In the genomic region with DNA sequence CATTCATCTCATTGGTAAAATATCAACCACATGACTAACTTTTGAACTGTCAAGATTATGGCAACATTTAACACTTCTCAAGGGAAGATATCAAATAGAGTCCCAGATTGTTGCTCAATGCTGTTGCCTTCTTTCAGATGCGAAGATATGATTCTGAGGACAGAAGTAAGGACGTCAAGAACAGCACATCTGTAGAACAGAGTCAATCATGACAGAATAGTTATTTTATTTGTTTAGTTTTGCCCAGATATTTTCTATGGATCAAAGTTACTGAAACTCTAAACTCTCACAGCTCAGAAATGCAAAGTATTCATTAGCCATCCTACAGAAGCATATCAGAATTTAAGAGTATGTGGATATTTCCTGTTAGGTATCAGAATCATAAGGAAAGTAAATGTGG, we compare ENCODE assay signal across 19 cellular contexts.
A peak's percentile ranks its signal among the peaks of the same experiment; 100 is the strongest.
DNase-seq lines count a peak whose midpoint lies in the region; ATAC-seq, FAIRE-seq and TF ChIP-seq lines count a peak whose summit lies in the region.
"Had no signal": no experiment of that assay in that cellular context is flagged by ENCODE, and none has a peak within 500 bp of the region (broad histone marks: within the 10 kb centered on the region; RNA-seq: fewer than 3 reads in every experiment).

No MANE protein-coding gene starts in this region.

- H3K4me1 ChIP-seq in keratinocyte (ENCODE audit: control insufficient read depth, extremely low read depth, insufficient read depth, low read length) (peaks cover 4% of the 10 kb centered on the region), thyroid gland (no peaks in the 10 kb centered on the region)
- H3K4me1 ChIP-seq: SJCRH30 had no signal

- 93 to 94% methylated on average over 2 of the region's 2 CpGs for WGBS in thyroid gland, 2 donors

- no peaks in the 10 kb centered on the region for H3K9me1 ChIP-seq in keratinocyte (ENCODE audit: control insufficient read depth, extremely low read depth, insufficient read depth, low read length)

- no peak for TF ChIP-seq POLR2A in thyroid gland (IDR thresholded peaks at IDR 0.05)

- ATAC-seq in HG03378 (IDR thresholded peaks at IDR 0.05; ENCODE audit: unreplicated experiment), result no peak

- H3K79me2 ChIP-seq in keratinocyte (ENCODE audit: control insufficient read depth, insufficient read depth, low read length), result no peaks in the 10 kb centered on the region

- H3K9me3 ChIP-seq in keratinocyte (ENCODE audit: control insufficient read depth, low read depth, low read length), result no peaks in the 10 kb centered on the region
- no peaks in the 10 kb centered on the region for H3K9me3 ChIP-seq in thyroid gland

- DNase-seq in AG10803 (ENCODE audit: low read depth) (peak; percentile 74), HFFc6 (no peak), choroid plexus epithelial cell (ENCODE audit: low read depth) (peak; percentile 51), keratinocyte (ENCODE audit: low read depth, low spot score) (no peak), thyroid gland (no peak), DMS153 treated with DMSO at 0.1 percent for 48 hours (lab: John Stamatoyannopoulos, UW; ENCODE audit: unreplicated experiment) (no peak), activated T-cell treated with anti-CD3 and anti-CD28 coated beads for 4 hours (no peak)
- DNase-seq: H7; KBM-7; NCI-H1092; NCI-H1694 treated with DMSO at 0.1 percent for 48 hours; NCI-H69; NK-92 treated with Interleukin-12 subunit alpha and Interleukin-12 subunit beta, amount 100 ng/mL, for 24 hours; OCI-M1; SJCRH30 had no signal

- H3K36me3 ChIP-seq in keratinocyte (ENCODE audit: control insufficient read depth in 2 of 2, extremely low read depth in 1 of 2, insufficient read depth in 2 of 2, low read length in 2 of 2), result no peaks in the 10 kb centered on the region
- H3K36me3 ChIP-seq in thyroid gland, result no peaks in the 10 kb centered on the region
- H3K36me3 ChIP-seq: SJCRH30 had no signal

- peak overlapping the region; percentile 34 for H3K27ac Mint-ChIP-seq in HFFc6
- H3K27ac Mint-ChIP-seq: CD14-positive monocyte had no signal

- H3K27me3 Mint-ChIP-seq in HFFc6 (ENCODE audit: insufficient read depth), result no peaks in the 10 kb centered on the region; the same call in 1 of the 2 replicates

- H3K4me2 ChIP-seq in keratinocyte (ENCODE audit: control insufficient read depth, extremely low read depth, insufficient read depth, low read depth, low read length), result no peak overlapping the region

- H4K20me1 ChIP-seq in keratinocyte (ENCODE audit: control insufficient read depth, extremely low read depth, insufficient read depth, low read length), result no peaks in the 10 kb centered on the region

- peaks cover 43% of the 10 kb centered on the region for H3K4me1 Mint-ChIP-seq in HFFc6 (ENCODE audit: low read depth)
- H3K4me1 Mint-ChIP-seq: CD14-positive monocyte had no signal

- no peak overlapping the region for H2AFZ ChIP-seq in keratinocyte (ENCODE audit: control insufficient read depth, low read length)

- no peaks in the 10 kb centered on the region for H3K27me3 ChIP-seq in keratinocyte (ENCODE audit: control insufficient read depth, extremely low read depth, insufficient read depth, low read length)
- no peaks in the 10 kb centered on the region for H3K27me3 ChIP-seq in thyroid gland
- H3K27me3 ChIP-seq: SJCRH30 had no signal

- H3K4me3 Mint-ChIP-seq in HFFc6, result peak overlapping the region; percentile 23
- H3K4me3 Mint-ChIP-seq: CD14-positive monocyte had no signal

- TF ChIP-seq CTCF in AG10803 (conservative IDR thresholded peaks at IDR 0.05; ENCODE audit: low read length) (no peak), HFFc6 (IDR thresholded peaks at IDR 0.05) (no peak), choroid plexus epithelial cell (conservative IDR thresholded peaks at IDR 0.05; ENCODE audit: low read depth, low read length) (no peak), keratinocyte (optimal IDR thresholded peaks at IDR 0.05 in 1 of 3, IDR thresholded peaks at IDR 0.05 in 1 of 3, conservative IDR thresholded peaks at IDR 0.05 in 1 of 3; ENCODE audit: extremely low read depth in 1 of 3, insufficient read depth in 2 of 3, low read length in 3 of 3) (no peak), thyroid gland (IDR thresholded peaks at IDR 0.05) (no peak)

- no peak overlapping the region for H3K27ac ChIP-seq in keratinocyte (ENCODE audit: control insufficient read depth, insufficient read depth, low read length)
- no peak overlapping the region for H3K27ac ChIP-seq in thyroid gland
- H3K27ac ChIP-seq: RWPE1, SJCRH30 had no signal

- H3K36me3 Mint-ChIP-seq in HFFc6 (ENCODE audit: low read depth), result peaks cover 17% of the 10 kb centered on the region
- H3K36me3 Mint-ChIP-seq: CD14-positive monocyte had no signal

- dilution Hi-C loops in keratinocyte (cut with MboI; ENCODE audit: extremely low pct_ligation_motif_present, low sequenced_read_pairs), result no loop called here

- intact Hi-C loops in thyroid gland (cut with DNase I), result no loop called here

- FAIRE-seq in keratinocyte (lab: Jason Lieb, UNC), result peak; percentile 66
- FAIRE-seq: A204.1 had no signal

- peaks cover 10% of the 10 kb centered on the region; the same call in 1 of the 2 replicates for H3K9me3 Mint-ChIP-seq in HFFc6

- H3K9ac ChIP-seq in keratinocyte (ENCODE audit: control insufficient read depth, extremely low read depth, insufficient read depth, low read length), result no peak overlapping the region

- H3K4me3 ChIP-seq in AG10803 (ENCODE audit: low read length), result no peak overlapping the region
- H3K4me3 ChIP-seq in choroid plexus epithelial cell (ENCODE audit: low read depth, low read length), result no peak overlapping the region
- no peak overlapping the region for H3K4me3 ChIP-seq in keratinocyte (ENCODE audit: control insufficient read depth in 2 of 3, extremely low read depth in 1 of 3, insufficient read depth in 2 of 3, low read depth in 1 of 3, low read length in 3 of 3)
- no peak overlapping the region for H3K4me3 ChIP-seq in thyroid gland (replicated peaks in 1 of 3)
- H3K4me3 ChIP-seq: SJCRH30 had no signal

Comparison
In these comparisons a context has a peak if more than half of its experiments do, and no peak if none do; other contexts are left out.
1. DNase-seq: peak in AG10803 (single experiment) and choroid plexus epithelial cell (single experiment); none in HFFc6 (single experiment), keratinocyte (single experiment), thyroid gland (0 of 2), DMS153 treated with DMSO at 0.1 percent for 48 hours (single experiment) and activated T-cell treated with anti-CD3 and anti-CD28 coated beads for 4 hours (single experiment).